ENCODE assay signal across 8 cellular contexts in the genomic region with DNA sequence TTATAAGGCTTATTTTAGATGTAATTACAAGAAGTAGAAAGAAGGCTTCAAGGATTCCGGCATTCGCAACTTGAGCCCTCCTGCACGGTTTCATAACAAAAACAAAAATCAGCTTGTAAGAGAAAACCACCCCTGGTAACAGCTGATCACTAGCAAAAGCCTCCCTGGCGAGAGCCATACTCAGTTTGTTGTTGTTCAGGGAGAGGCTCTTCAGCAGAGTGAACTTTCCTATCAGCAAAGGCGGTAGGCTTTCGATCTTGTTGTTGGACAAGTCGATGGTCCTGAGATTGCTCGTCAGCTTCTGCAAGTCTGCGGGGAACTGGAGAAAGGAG. TPM values are rescaled to one million over a fixed set of nuclear protein-coding genes. Genes with fewer than 3 reads are reported as not detected.
DNase-seq lines count a peak whose midpoint lies in the region; ATAC-seq, FAIRE-seq and TF ChIP-seq lines count a peak whose summit lies in the region.

No MANE protein-coding gene starts in this region.

- no peaks in the 10 kb centered on the region for H3K27me3 ChIP-seq in HUES6 (ENCODE audit: control insufficient read depth, insufficient read depth, low read length)

- no peak for FAIRE-seq in kidney (lab: Jason Lieb, UNC)

- H3K9me3 Mint-ChIP-seq in brain = no peaks in the 10 kb centered on the region

- peak overlapping the region; percentile 87 for H3K4me3 ChIP-seq in HUES6 (ENCODE audit: low read depth, low read length)
- H3K4me3 ChIP-seq in kidney (ENCODE audit: low read length in 2 of 2) = peak overlapping the region; percentile 89 to 100

- H3K36me3 Mint-ChIP-seq in brain = peaks cover 13% of the 10 kb centered on the region

- H3K27ac ChIP-seq in HUES6 (ENCODE audit: low read depth, low read length) (peak overlapping the region; percentile 53; the same call in 1 of the 2 replicates), kidney (ENCODE audit: low read depth in 2 of 2, low read length in 2 of 2) (peak overlapping the region; percentile 76 to 77)

- H3K9ac ChIP-seq in HUES6 (ENCODE audit: low read length) = peak overlapping the region; percentile 84
- peak overlapping the region; percentile 97 to 100 for H3K9ac ChIP-seq in kidney (ENCODE audit: low read length in 2 of 2)

- ATAC-seq in GM18873 (IDR thresholded peaks at IDR 0.05; ENCODE audit: low FRiP score, unreplicated experiment) (peak; percentile 5), GM21528 (IDR thresholded peaks at IDR 0.05; ENCODE audit: low FRiP score, unreplicated experiment) (no peak), HG03565 (IDR thresholded peaks at IDR 0.05; ENCODE audit: unreplicated experiment) (no peak)

- H3K4me3 Mint-ChIP-seq in brain = peak overlapping the region; percentile 95 to 97 (median 96)

- peaks cover 64% of the 10 kb centered on the region for H3K4me1 Mint-ChIP-seq in brain

- H3K4me1 ChIP-seq in HUES6 (ENCODE audit: control insufficient read depth, insufficient read depth, low read length) = peaks cover 8% of the 10 kb centered on the region
- peaks cover 8% of the 10 kb centered on the region in 2 donors for H3K4me1 ChIP-seq in kidney (ENCODE audit: control insufficient read depth in 1 of 2, insufficient read depth in 1 of 2, low read depth in 1 of 2, low read length in 2 of 2)

- TF ChIP-seq CTCF in brain (conservative IDR thresholded peaks at IDR 0.05) (no peak), kidney (IDR thresholded peaks at IDR 0.05; ENCODE audit: borderline replicate concordance, extremely low read depth, insufficient read depth) (no peak)

- H3K9me3 ChIP-seq in HUES6 (ENCODE audit: control insufficient read depth, insufficient read depth, low read depth, low read length) = no peaks in the 10 kb centered on the region
- no peaks in the 10 kb centered on the region for H3K9me3 ChIP-seq in kidney (ENCODE audit: control insufficient read depth in 1 of 2, low read length in 2 of 2)

- intact Hi-C loops in kidney (cut with DNase I) = no loop called here

- H3K36me3 ChIP-seq in HUES6 (ENCODE audit: control insufficient read depth, insufficient read depth, low read length) (peaks cover 14% of the 10 kb centered on the region), kidney (ENCODE audit: control insufficient read depth in 1 of 2, insufficient read depth in 2 of 2, low read length in 2 of 2) (peaks cover 4 to 10% of the 10 kb centered on the region in 2 donors)

- peaks cover 9% of the 10 kb centered on the region for H3K27me3 Mint-ChIP-seq in brain

- peak overlapping the region; percentile 91 to 98 (median 98) for H3K27ac Mint-ChIP-seq in brain

- DNase-seq in kidney (no peak), stromal cell of bone marrow (ENCODE audit: low read depth) (peak; percentile 11), COLO668 (lab: John Stamatoyannopoulos, UW; ENCODE audit: unreplicated experiment) (no peak)

RNA-seq across cellular contexts. Expression of gene LRRC57, which starts 0.7 kb away (rescaled TPM):
- 19.1 TPM for polyA plus RNA-seq in brain (ENCODE audit: insufficient read depth, low read depth, low replicate concordance)
- 21.1 TPM for total RNA-seq in kidney
- polyA plus RNA-seq in kidney (ENCODE audit: insufficient read depth, low read depth, low replicate concordance) = 8.6 TPM

RNA-seq across cellular contexts. Expression of gene HAUS2, which starts 0.7 kb away (rescaled TPM):
- 15.9 TPM for polyA plus RNA-seq in brain (ENCODE audit: insufficient read depth, low read depth, low replicate concordance)
- 17.4 TPM for total RNA-seq in kidney
- 6.6 TPM for polyA plus RNA-seq in kidney (ENCODE audit: insufficient read depth, low read depth, low replicate concordance)

RNA-seq across cellular contexts. Expression of gene STARD9, which starts 27.5 kb away (rescaled TPM):
- polyA plus RNA-seq in brain (ENCODE audit: insufficient read depth, low read depth, low replicate concordance) = 1.6 TPM
- 7.2 TPM for total RNA-seq in kidney
- polyA plus RNA-seq in kidney (ENCODE audit: insufficient read depth, low read depth, low replicate concordance) = 1.1 TPM

RNA-seq across cellular contexts. Expression of gene SNAP23, which starts 52.5 kb away (rescaled TPM):
- polyA plus RNA-seq in brain (ENCODE audit: insufficient read depth, low read depth, low replicate concordance) (12.8 TPM), kidney (ENCODE audit: insufficient read depth, low read depth, low replicate concordance) (34.1 TPM)
- total RNA-seq in kidney = 55.0 TPM

RNA-seq across cellular contexts. Expression of gene ZNF106, which starts 57.0 kb away (rescaled TPM):
- polyA plus RNA-seq in brain (ENCODE audit: insufficient read depth, low read depth, low replicate concordance) (19.3 TPM), kidney (ENCODE audit: insufficient read depth, low read depth, low replicate concordance) (7.2 TPM)
- 52.0 TPM for total RNA-seq in kidney
